21 cellular contexts compared by ENCODE assay signal in genomic region chr3:81170298-81170697, GRCh38.
"Had no signal": no experiment of that assay in that cellular context is flagged by ENCODE, and none has a peak within 500 bp of the region (broad histone marks: within the 10 kb centered on the region; RNA-seq: fewer than 3 reads in every experiment).

No MANE protein-coding gene starts in this region.

- H3K36me3 ChIP-seq: esophagus muscularis mucosa, gastroesophageal sphincter, left ventricle myocardium inferior, lower lobe of right lung, prostate gland, right lobe of liver, tibial nerve had no signal

- H3K4me1 Mint-ChIP-seq: memory B cell; stimulated activated naive B cell treated with anti-CD40 and anti-IgM and Interleukin-4, amounts not matched to agents 10 μg/mL and 1 μg/mL and 100 μg/mL, for 72 hours; stimulated activated naive CD8-positive, alpha-beta T cell treated with anti-CD3 and anti-CD28 coated beads, Interleukin-15, amount 100 ng/mL, for 72 hours had no signal

- H3K9me3 ChIP-seq: esophagus muscularis mucosa, gastroesophageal sphincter, left ventricle myocardium inferior, lower lobe of right lung, prostate gland, right lobe of liver, testis, tibial nerve had no signal

- H3K27me3 Mint-ChIP-seq: memory B cell; natural killer cell treated with Interleukin-12 subunit alpha and Interleukin-12 subunit beta and Interleukin-15 and Interleukin-18, amount 100 ng/mL, for 72 hours; stimulated activated naive B cell treated with anti-CD40 and anti-IgM and Interleukin-4, amounts not matched to agents 10 μg/mL and 1 μg/mL and 100 μg/mL, for 72 hours; stimulated activated naive CD8-positive, alpha-beta T cell treated with anti-CD3 and anti-CD28 coated beads, Interleukin-15, amount 100 ng/mL, for 72 hours had no signal

- H3K27ac ChIP-seq: epithelial cell of prostate, esophagus muscularis mucosa, gastroesophageal sphincter, left ventricle myocardium inferior, lower lobe of right lung, parathyroid adenoma, prostate gland, right lobe of liver, testis, tibial nerve had no signal

- H3K36me3 Mint-ChIP-seq: memory B cell; stimulated activated naive B cell treated with anti-CD40 and anti-IgM and Interleukin-4, amounts not matched to agents 10 μg/mL and 1 μg/mL and 100 μg/mL, for 72 hours had no signal

- H3K4me1 ChIP-seq: esophagus muscularis mucosa, gastroesophageal sphincter, left ventricle myocardium inferior, lower lobe of right lung, parathyroid adenoma, prostate gland, right lobe of liver, testis, tibial nerve had no signal

- DNase-seq: effector memory CD4-positive, alpha-beta T cell; glutamatergic neuron; kidney; left cardiac atrium; left ventricle myocardium inferior; lower lobe of right lung; midbrain; occipital lobe; right lobe of liver; stimulated activated CD4-positive, alpha-beta T cell treated with anti-CD3 and anti-CD28 coated beads, Interleukin-4, amount 100 ng/mL, for 24 hours; stimulated activated naive B cell treated with anti-CD40 and anti-IgM and Interleukin-4, amounts not matched to agents 10 μg/mL and 1 μg/mL and 100 μg/mL, for 72 hours; stimulated activated naive CD8-positive, alpha-beta T cell treated with anti-CD3 and anti-CD28 coated beads, Interleukin-15, amount 100 ng/mL, for 72 hours; testis had no signal

- H3K27me3 ChIP-seq: esophagus muscularis mucosa, gastroesophageal sphincter, right lobe of liver, testis, tibial nerve had no signal

- H3K4me3 Mint-ChIP-seq: memory B cell; natural killer cell treated with Interleukin-12 subunit alpha and Interleukin-12 subunit beta and Interleukin-15 and Interleukin-18, amount 100 ng/mL, for 72 hours; stimulated activated naive B cell treated with anti-CD40 and anti-IgM and Interleukin-4, amounts not matched to agents 10 μg/mL and 1 μg/mL and 100 μg/mL, for 72 hours; stimulated activated naive CD8-positive, alpha-beta T cell treated with anti-CD3 and anti-CD28 coated beads, Interleukin-15, amount 100 ng/mL, for 72 hours had no signal

- H3K27ac Mint-ChIP-seq: memory B cell; natural killer cell treated with Interleukin-12 subunit alpha and Interleukin-12 subunit beta and Interleukin-15 and Interleukin-18, amount 100 ng/mL, for 72 hours; stimulated activated naive B cell treated with anti-CD40 and anti-IgM and Interleukin-4, amounts not matched to agents 10 μg/mL and 1 μg/mL and 100 μg/mL, for 72 hours; stimulated activated naive CD8-positive, alpha-beta T cell treated with anti-CD3 and anti-CD28 coated beads, Interleukin-15, amount 100 ng/mL, for 72 hours had no signal

- H3K9ac ChIP-seq: parathyroid adenoma had no signal

- H3K4me3 ChIP-seq: esophagus muscularis mucosa, gastroesophageal sphincter, left ventricle myocardium inferior, lower lobe of right lung, prostate gland, right lobe of liver, testis, tibial nerve had no signal

- FAIRE-seq: kidney had no signal

- H3K79me2 ChIP-seq: parathyroid adenoma had no signal
